ENCODE assay signal across 37 cellular contexts in the genomic region with DNA sequence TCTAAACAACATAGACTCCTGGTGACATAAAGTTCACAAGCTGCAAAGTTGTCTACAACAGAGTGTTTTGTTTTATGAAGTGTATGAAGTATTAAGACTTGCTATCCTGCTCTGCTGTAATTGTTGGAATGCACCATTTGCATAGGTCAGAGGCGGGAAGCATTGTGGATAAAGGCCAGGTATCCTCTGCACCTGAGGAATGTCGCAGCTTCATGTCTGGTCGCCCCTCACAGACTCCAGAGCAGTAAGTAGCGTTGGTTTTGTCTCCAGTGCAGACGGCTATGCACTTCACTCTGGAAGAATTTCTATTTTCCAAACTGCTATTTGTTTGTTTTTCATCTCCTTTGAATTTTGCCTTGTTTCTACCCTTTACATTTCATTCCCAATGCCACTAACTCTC.
"Had no signal": no experiment of that assay in that cellular context is flagged by ENCODE, and none has a peak within 500 bp of the region (broad histone marks: within the 10 kb centered on the region; RNA-seq: fewer than 3 reads in every experiment).

No MANE protein-coding gene starts in this region.

- ATAC-seq: activated CD8-positive, alpha-beta memory T cell treated with anti-CD3 and anti-CD28 coated beads, Interleukin-2, amount 10 ng/mL, durations not matched to agents 7 days and 5 days; activated T-cell treated with anti-CD3 and anti-CD28 coated beads, Interleukin-2, amount 50 U/mL, for 72 hours; activated T-helper 17 cell treated with anti-CD3 and anti-CD28 coated beads, Interleukin-2, amount 50 U/mL, for 72 hours; Panc1 had no signal

- H3K9me3 ChIP-seq: ascending aorta, MG63, SJCRH30, SK-N-SH had no signal

- DNase-seq: activated B cell treated with CpG ODN at 0.5 μM for 24 hours; activated CD4-positive, alpha-beta memory T cell treated with anti-CD3 and anti-CD28 coated beads, Interleukin-2, amount 10 ng/mL, durations not matched to agents 7 days and 5 days; activated CD4-positive, alpha-beta T cell treated with anti-CD3 and anti-CD28 coated beads for 48 hours; activated CD4-positive, CD25-positive, alpha-beta regulatory T cell treated with anti-CD3 and anti-CD28 coated beads, Interleukin-2, amount 50 U/mL, for 72 hours; activated CD8-positive, alpha-beta memory T cell treated with anti-CD3 and anti-CD28 coated beads for 24 hours; activated CD8-positive, alpha-beta memory T cell treated with anti-CD3 and anti-CD28 coated beads, Interleukin-2, amount 10 ng/mL, durations not matched to agents 7 days and 5 days; activated CD8-positive, alpha-beta memory T cell treated with anti-CD3 and anti-CD28 coated beads, Interleukin-2, amount 50 U/mL, for 48 hours; activated effector memory CD4-positive, alpha-beta T cell treated with anti-CD3 and anti-CD28 coated beads, Interleukin-2, amount 50 U/mL, for 16 hours; activated naive CD4-positive, alpha-beta T cell treated with Interleukin-2 at 50 U/mL for 16 hours; activated naive CD8-positive, alpha-beta T cell treated with anti-CD3 and anti-CD28 coated beads, Interleukin-2, amount 10 ng/mL, durations not matched to agents 7 days and 5 days; activated T-cell treated with anti-CD3 and anti-CD28 coated beads, Interleukin-2, amount 50 U/mL, for 72 hours; amygdala; Kasumi-1; KG1; MG63; NCI-H1048; NCI-H1105 treated with DMSO at 0.1 percent for 48 hours; NCI-H1436; NCI-H1694; NCI-H1930; NCI-H2081 treated with DMSO at 0.1 percent for 48 hours; NCI-H226; NCI-H446 treated with DMSO at 0.1 percent for 48 hours; NCI-H524; NCI-H69; NCI-H82; SHP77; SJCRH30; SK-N-SH had no signal

- H3K4me3 ChIP-seq: ascending aorta, cardiac muscle cell, MG63, SJCRH30 had no signal

- H3K36me3 ChIP-seq: ascending aorta, cardiac muscle cell, MG63 had no signal

- H3K9ac ChIP-seq: SK-N-SH had no signal

- H3K36me3 Mint-ChIP-seq: activated CD8-positive, alpha-beta memory T cell treated with anti-CD3 and anti-CD28 coated beads, Interleukin-2, amount 10 ng/mL, durations not matched to agents 7 days and 5 days; activated naive CD4-positive, alpha-beta T cell treated with anti-CD3 and anti-CD28 coated beads, Interleukin-2, amount 50 U/mL, for 24 hours; activated naive CD8-positive, alpha-beta T cell treated with anti-CD3 and anti-CD28 coated beads, Interleukin-2, amount 10 ng/mL, durations not matched to agents 7 days and 5 days had no signal

- H3K27me3 ChIP-seq: ascending aorta, cardiac muscle cell, MG63, SJCRH30 had no signal

- H3K4me3 Mint-ChIP-seq: activated B cell treated with CpG ODN at 0.5 μM for 24 hours; activated CD4-positive, alpha-beta memory T cell treated with anti-CD3 and anti-CD28 coated beads, Interleukin-2, amount 10 ng/mL, durations not matched to agents 7 days and 5 days; activated CD8-positive, alpha-beta memory T cell treated with anti-CD3 and anti-CD28 coated beads, Interleukin-2, amount 10 ng/mL, durations not matched to agents 7 days and 5 days; activated naive CD4-positive, alpha-beta T cell treated with anti-CD3 and anti-CD28 coated beads, Interleukin-2, amount 50 U/mL, for 24 hours; activated naive CD8-positive, alpha-beta T cell treated with anti-CD3 and anti-CD28 coated beads, Interleukin-2, amount 10 ng/mL, durations not matched to agents 7 days and 5 days; activated T-cell treated with anti-CD3 and anti-CD28 coated beads, Interleukin-2, amount 50 U/mL, for 72 hours; activated T-helper 17 cell treated with anti-CD3 and anti-CD28 coated beads, Interleukin-2, amount 50 U/mL, for 72 hours; central memory CD8-positive, alpha-beta T cell; T-helper 1 cell treated with Interleukin-12 subunit alpha and Interleukin-12 subunit beta and Interleukin-4 antibody, amounts not matched to agents 30 μg/mL and 1 μg/mL, for 36 hours; T-helper 2 cell treated with Interferon-gamma antibody and Interleukin-4, amounts not matched to agents 5 μg/mL and 100 μg/mL, for 36 hours had no signal

- H3K4me1 Mint-ChIP-seq: activated B cell treated with CpG ODN at 0.5 μM for 24 hours; activated CD4-positive, alpha-beta memory T cell treated with anti-CD3 and anti-CD28 coated beads, Interleukin-2, amount 10 ng/mL, durations not matched to agents 7 days and 5 days; activated CD8-positive, alpha-beta memory T cell treated with anti-CD3 and anti-CD28 coated beads, Interleukin-2, amount 10 ng/mL, durations not matched to agents 7 days and 5 days; activated naive CD4-positive, alpha-beta T cell treated with anti-CD3 and anti-CD28 coated beads, Interleukin-2, amount 50 U/mL, for 24 hours; activated naive CD8-positive, alpha-beta T cell treated with anti-CD3 and anti-CD28 coated beads, Interleukin-2, amount 10 ng/mL, durations not matched to agents 7 days and 5 days; activated T-helper 17 cell treated with anti-CD3 and anti-CD28 coated beads, Interleukin-2, amount 50 U/mL, for 72 hours; central memory CD8-positive, alpha-beta T cell had no signal

- H3K27me3 Mint-ChIP-seq: activated B cell treated with CpG ODN at 0.5 μM for 24 hours; activated CD8-positive, alpha-beta memory T cell treated with anti-CD3 and anti-CD28 coated beads, Interleukin-2, amount 10 ng/mL, durations not matched to agents 7 days and 5 days; activated naive CD4-positive, alpha-beta T cell treated with anti-CD3 and anti-CD28 coated beads, Interleukin-2, amount 50 U/mL, for 24 hours; central memory CD8-positive, alpha-beta T cell had no signal

- H3K27ac ChIP-seq: ascending aorta, cardiac muscle cell, SJCRH30 had no signal

- H3K4me1 ChIP-seq: ascending aorta, SJCRH30 had no signal

- H3K27ac Mint-ChIP-seq: activated B cell treated with CpG ODN at 0.5 μM for 24 hours; activated CD4-positive, alpha-beta memory T cell treated with anti-CD3 and anti-CD28 coated beads, Interleukin-2, amount 10 ng/mL, durations not matched to agents 7 days and 5 days; activated CD8-positive, alpha-beta memory T cell treated with anti-CD3 and anti-CD28 coated beads, Interleukin-2, amount 10 ng/mL, durations not matched to agents 7 days and 5 days; activated naive CD4-positive, alpha-beta T cell treated with anti-CD3 and anti-CD28 coated beads, Interleukin-2, amount 50 U/mL, for 24 hours; activated naive CD8-positive, alpha-beta T cell treated with anti-CD3 and anti-CD28 coated beads, Interleukin-2, amount 10 ng/mL, durations not matched to agents 7 days and 5 days; activated T-cell treated with anti-CD3 and anti-CD28 coated beads, Interleukin-2, amount 50 U/mL, for 72 hours; activated T-helper 17 cell treated with anti-CD3 and anti-CD28 coated beads, Interleukin-2, amount 50 U/mL, for 72 hours; T-helper 1 cell treated with Interleukin-12 subunit alpha and Interleukin-12 subunit beta and Interleukin-4 antibody, amounts not matched to agents 30 μg/mL and 1 μg/mL, for 36 hours; T-helper 2 cell treated with Interferon-gamma antibody and Interleukin-4, amounts not matched to agents 5 μg/mL and 100 μg/mL, for 36 hours had no signal

- H3K9me3 Mint-ChIP-seq: activated B cell treated with CpG ODN at 0.5 μM for 24 hours; activated CD4-positive, alpha-beta memory T cell treated with anti-CD3 and anti-CD28 coated beads, Interleukin-2, amount 10 ng/mL, durations not matched to agents 7 days and 5 days; activated naive CD8-positive, alpha-beta T cell treated with anti-CD3 and anti-CD28 coated beads, Interleukin-2, amount 10 ng/mL, durations not matched to agents 7 days and 5 days; activated T-cell treated with anti-CD3 and anti-CD28 coated beads, Interleukin-2, amount 50 U/mL, for 72 hours; activated T-helper 17 cell treated with anti-CD3 and anti-CD28 coated beads, Interleukin-2, amount 50 U/mL, for 72 hours; central memory CD8-positive, alpha-beta T cell; T-helper 1 cell treated with Interleukin-12 subunit alpha and Interleukin-12 subunit beta and Interleukin-4 antibody, amounts not matched to agents 30 μg/mL and 1 μg/mL, for 36 hours; T-helper 2 cell treated with Interferon-gamma antibody and Interleukin-4, amounts not matched to agents 5 μg/mL and 100 μg/mL, for 36 hours had no signal
